In the genomic region with DNA sequence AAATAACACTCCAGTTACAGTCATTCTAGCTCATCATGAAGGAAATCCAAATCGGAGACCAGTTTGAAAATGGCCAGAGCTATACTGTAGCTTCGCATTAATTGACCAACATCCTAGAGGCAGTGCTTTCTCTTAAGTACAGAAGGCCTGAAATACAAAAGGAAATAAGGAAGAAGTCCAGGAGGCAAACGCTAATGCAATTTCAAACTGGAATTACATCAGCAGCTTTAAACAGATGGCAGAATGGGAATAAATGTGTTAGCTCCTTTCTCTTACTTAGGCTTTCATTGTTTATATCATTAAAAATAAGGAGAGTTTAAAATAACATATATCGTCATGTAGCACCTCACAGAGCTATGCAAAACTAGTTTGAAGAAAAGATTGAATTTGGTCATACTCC, we compare ENCODE assay signal across 19 cellular contexts.
A peak's percentile ranks its signal among the peaks of the same experiment; 100 is the strongest.
DNase-seq lines count a peak whose midpoint lies in the region; ATAC-seq and TF ChIP-seq lines count a peak whose summit lies in the region.
"Had no signal": no experiment of that assay in that cellular context is flagged by ENCODE, and none has a peak within 500 bp of the region (broad histone marks: within the 10 kb centered on the region; RNA-seq: fewer than 3 reads in every experiment).

No MANE protein-coding gene starts in this region.

- no peak overlapping the region for H2AK9ac ChIP-seq in IMR-90 (replicated peaks; ENCODE audit: low read depth, low read length, poor library complexity)

- intact Hi-C loops in IMR-90 (cut with micrococcal nuclease) = no loop called here

- no peaks in the 10 kb centered on the region for H3K79me1 ChIP-seq in IMR-90 (ENCODE audit: low read depth in 1 of 2, low read length in 2 of 2)

- H3K4me2 ChIP-seq in IMR-90 (ENCODE audit: low read depth, low read length) = no peak overlapping the region

- no peak overlapping the region for H3K18ac ChIP-seq in IMR-90 (ENCODE audit: low read depth, low read length)

- H3K36me3 ChIP-seq in IMR-90 (ENCODE audit: control insufficient read depth, insufficient read depth, low read length) = no peaks in the 10 kb centered on the region
- H3K36me3 ChIP-seq: gastroesophageal sphincter, left lung, uterus had no signal

- H2BK15ac ChIP-seq in IMR-90 (ENCODE audit: low read depth, low read length) = peak overlapping the region; percentile 0; the same call in 1 of the 3 replicates

- H3K27me3 ChIP-seq in IMR-90 (ENCODE audit: control insufficient read depth, insufficient read depth, low read length) = no peaks in the 10 kb centered on the region
- H3K27me3 ChIP-seq: gastroesophageal sphincter, left lung, uterus had no signal

- ATAC-seq in IMR-90 (ENCODE audit: low read depth) (peak; percentile 49), GM18867 (IDR thresholded peaks at IDR 0.05; ENCODE audit: unreplicated experiment) (no peak)
- ATAC-seq: gastroesophageal sphincter; HepG2; left lung; right cardiac atrium; stimulated activated naive CD8-positive, alpha-beta T cell treated with anti-CD3 and anti-CD28 coated beads, Interleukin-15, amount 100 ng/mL, for 72 hours had no signal

- no peak overlapping the region for H4K5ac ChIP-seq in IMR-90 (ENCODE audit: low read depth, low read length)

- H3K9ac ChIP-seq in IMR-90 (ENCODE audit: low read depth, low read length) = no peak overlapping the region; the same call in 1 of the 2 replicates

- no peak overlapping the region for H3K4me3 ChIP-seq in IMR-90 (ENCODE audit: insufficient read depth, low read depth, low read length)
- no peak overlapping the region for H3K4me3 ChIP-seq in fibroblast of the aortic adventitia (ENCODE audit: low read depth, low read length)
- H3K4me3 ChIP-seq: gastroesophageal sphincter, left lung, uterus had no signal

- H2AFZ ChIP-seq in IMR-90 (replicated peaks; ENCODE audit: low read length, poor library complexity) = no peak overlapping the region

- H3K4ac ChIP-seq in IMR-90 (ENCODE audit: low read depth, low read length) = peak overlapping the region; percentile 26; the same call in 1 of the 2 replicates

- TF ChIP-seq CTCF in AG09319 (IDR thresholded peaks at IDR 0.05; ENCODE audit: low read depth, low read length) (no peak), IMR-90 (conservative IDR thresholded peaks at IDR 0.05; ENCODE audit: low read depth, low read length) (no peak), fibroblast of the aortic adventitia (IDR thresholded peaks at IDR 0.05; ENCODE audit: insufficient read depth, low read length) (no peak)

- CTCF ChIA-PET in IMR-90 (lab: Yijun Ruan, JAX) = interaction anchor here (0.6 to 0.7 kb wide), 2 partner anchors 12 to 409 kb away, joined by 3 read pairs; no protein-coding TSS in a partner anchor

- TF ChIP-seq POLR2A in IMR-90 (IDR thresholded peaks at IDR 0.05; ENCODE audit: low read depth, low read length) = no peak

- H4K91ac ChIP-seq in IMR-90 (ENCODE audit: insufficient read depth, low read depth, low read length) = peak overlapping the region; percentile 78; the same call in 1 of the 2 replicates

- in situ Hi-C loops in IMR-90 (cut with MboI; ENCODE audit: low sequenced_read_pairs) = no loop called here

- no peak overlapping the region for H3K23ac ChIP-seq in IMR-90 (ENCODE audit: low read depth, low read length)

- TF ChIP-seq RAD21 in IMR-90 (IDR thresholded peaks at IDR 0.05; ENCODE audit: low read length) = no peak

- no peak overlapping the region for H3K56ac ChIP-seq in IMR-90 (ENCODE audit: extremely low read depth, insufficient read depth, low read length)

- DNase-seq in AG09319 (ENCODE audit: extremely low read depth, low read depth) (peak; percentile 47), IMR-90 (peak; percentile 71), SIG-M5 (lab: John Stamatoyannopoulos, UW) (peak; percentile 8), fibroblast of the aortic adventitia (ENCODE audit: low read depth) (peak; percentile 70), NCI-H510A treated with DMSO at 0.1 percent for 48 hours (lab: John Stamatoyannopoulos, UW) (no peak), C1 segment of cervical spinal cord (lab: John Stamatoyannopoulos, UW) (no peak), NCI-H1092 treated with DMSO at 0.1 percent for 48 hours (lab: John Stamatoyannopoulos, UW) (no peak)
- DNase-seq: activated gamma-delta T cell; anterior cingulate cortex; Caco-2; left lung; occipital lobe; right cardiac atrium; Right ventricle myocardium superior; stimulated activated naive CD8-positive, alpha-beta T cell treated with anti-CD3 and anti-CD28 coated beads, Interleukin-15, amount 100 ng/mL, for 72 hours; uterus had no signal

- H3K14ac ChIP-seq in IMR-90 (replicated peaks; ENCODE audit: low read depth, low read length) = peak overlapping the region; percentile 80

- H3K4me1 ChIP-seq in IMR-90 (ENCODE audit: control insufficient read depth, insufficient read depth, low read length) = peaks cover 6% of the 10 kb centered on the region
- H3K4me1 ChIP-seq: Caco-2, gastroesophageal sphincter, left lung, uterus had no signal

- H3K9me3 ChIP-seq in IMR-90 (ENCODE audit: control insufficient read depth, insufficient read depth, low read length) = no peaks in the 10 kb centered on the region
- H3K9me3 ChIP-seq: Caco-2, gastroesophageal sphincter, left lung, uterus had no signal

- peak overlapping the region; percentile 89 for H2BK120ac ChIP-seq in IMR-90 (ENCODE audit: low read depth, low read length)

- POLR2A ChIA-PET in IMR-90 (lab: Charles Lee; ENCODE audit: unreplicated experiment) = no interaction called here

- dilution Hi-C loops in IMR-90 (cut with HindIII; ENCODE audit: low sequenced_read_pairs, unreplicated experiment) = no loop called here

- H2BK5ac ChIP-seq in IMR-90 (ENCODE audit: low read depth, low read length, poor library complexity, severe bottlenecking) = no peak overlapping the region

- no peak overlapping the region for H2AK5ac ChIP-seq in IMR-90 (ENCODE audit: low read depth, low read length)

- peak overlapping the region in 1 of 2 experiments; percentile 83; a peak in 3 of 4 replicates for H4K8ac ChIP-seq in IMR-90 (ENCODE audit: low read depth in 2 of 2, low read length in 2 of 2)

- H3K27ac ChIP-seq in IMR-90 (ENCODE audit: insufficient read depth, low read length) = peak overlapping the region; percentile 41; the same call in 1 of the 2 replicates
- H3K27ac ChIP-seq: gastroesophageal sphincter, left lung, uterus had no signal

- H3K9me1 ChIP-seq in IMR-90 (ENCODE audit: insufficient read depth, low read length) = 0 out of 2 replicates have a peak, but pooled peaks cover 3% of the 10 kb centered on the region

- BruUV-seq in IMR-90 (replicated peaks; lab: Mats Ljungman, UMichigan) = no TSS peak

- no peaks in the 10 kb centered on the region for H4K20me1 ChIP-seq in IMR-90 (ENCODE audit: insufficient read depth, low read length)

- H2BK20ac ChIP-seq in IMR-90 (ENCODE audit: low read depth, low read length) = peak overlapping the region; percentile 94

- 67% methylated on average over 1 of the region's 4 CpGs; no CpG with 5 or more reads in 1 of the 2 experiments for WGBS in IMR-90 (ENCODE audit: extremely low coverage in 2 of 2, insufficient read length in 1 of 2), 2 experiments

TF ChIP-seq in IMR-90, 13 proteins besides CTCF, POLR2A, EP300 and RAD21:
- TF ChIP-seq RCOR1 (IDR thresholded peaks at IDR 0.05; ENCODE audit: insufficient replicate concordance, low read length) (no peak), FOS (IDR thresholded peaks at IDR 0.05; ENCODE audit: low read depth, low read length) (no peak), CEBPB (IDR thresholded peaks at IDR 0.05; ENCODE audit: low read depth, low read length) (peak; percentile 68; the same call in 1 of the 2 replicates)

Comparison
In these comparisons a context has a peak if more than half of its experiments do, and no peak if none do; other contexts are left out.
1. DNase-seq: peak in AG09319 (single experiment), IMR-90 (single experiment), SIG-M5 (single experiment) and fibroblast of the aortic adventitia (single experiment); none in NCI-H510A treated with DMSO at 0.1 percent for 48 hours (single experiment), C1 segment of cervical spinal cord (0 of 14) and NCI-H1092 treated with DMSO at 0.1 percent for 48 hours (single experiment).